Comparison of ENCODE assay signal across 20 cellular contexts in the genomic region with DNA sequence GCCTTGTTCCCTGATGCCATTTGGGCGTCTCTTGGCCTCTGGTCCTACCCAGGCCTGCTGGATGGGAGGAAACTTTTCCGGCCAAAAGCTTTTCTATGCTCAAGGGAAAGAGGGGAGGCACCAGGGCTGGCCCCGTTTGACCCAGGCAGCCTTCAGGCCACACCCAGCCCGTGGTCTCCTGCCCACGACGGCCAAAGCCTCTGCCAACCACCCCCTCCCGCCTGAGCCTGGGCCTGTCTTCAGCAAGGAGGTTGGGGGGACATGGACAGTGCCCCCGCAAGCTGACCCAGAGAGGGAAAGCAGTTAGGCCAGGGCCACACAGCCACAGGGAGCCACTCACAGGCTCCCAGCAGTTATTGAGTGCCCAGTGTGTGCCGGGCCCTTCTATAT. TPM values are rescaled to one million over a fixed set of nuclear protein-coding genes. Genes with fewer than 3 reads are reported as not detected.
A peak's percentile ranks its signal among the peaks of the same experiment; 100 is the strongest.
DNase-seq lines count a peak whose midpoint lies in the region; ATAC-seq and TF ChIP-seq lines count a peak whose summit lies in the region.
"Had no signal": no experiment of that assay in that cellular context is flagged by ENCODE, and none has a peak within 500 bp of the region (broad histone marks: within the 10 kb centered on the region; RNA-seq: fewer than 3 reads in every experiment).

No MANE protein-coding gene starts in this region.

- intact Hi-C loops in left ventricle myocardium superior (cut with micrococcal nuclease): loop anchor here (10.0 kb wide), 1 partner anchor 111 kb away; the partner anchor contains the start of gene MANBAL

- H3F3A ChIP-seq in GM23338 (replicated peaks; ENCODE audit: low read depth): 0 out of 2 replicates have a peak, but pooled peaks cover 3% of the 10 kb centered on the region
- H3F3A ChIP-seq in neural progenitor cell (ENCODE audit: low read depth): peaks cover 42% of the 10 kb centered on the region

- no peak overlapping the region for H2AFZ ChIP-seq in GM23338
- H2AFZ ChIP-seq in neural progenitor cell (replicated peaks): no peak overlapping the region

- H3K4me1 Mint-ChIP-seq in GM23338 (peaks cover 31% of the 10 kb centered on the region), neural progenitor cell (peaks cover 66% of the 10 kb centered on the region)

- DNase-seq in GM23338 (ENCODE audit: low spot score) (no peak), WERI-Rb-1 (no peak), left ventricle myocardium superior (peak; percentile 41), neural progenitor cell (ENCODE audit: low spot score) (no peak), NCI-H82 (lab: John Stamatoyannopoulos, UW) (no peak), NCI-H345 (lab: John Stamatoyannopoulos, UW) (no peak)
- DNase-seq in stimulated activated CD4-positive, alpha-beta T cell treated with anti-CD3 and anti-CD28 coated beads, Interleukin-15, amount 100 ng/mL, for 24 hours: no peak
- DNase-seq in activated CD4-positive, alpha-beta T cell treated with anti-CD3 and anti-CD28 coated beads for 4 hours: no peak
- DNase-seq: activated CD8-positive, alpha-beta T cell treated with anti-CD3 and anti-CD28 coated beads for 36 hours; activated naive CD4-positive, alpha-beta T cell treated with anti-CD3 and anti-CD28 coated beads for 36 hours; activated T-cell treated with anti-CD3 and anti-CD28 coated beads, Interleukin-2, amount 50 U/mL, for 1 hour; anterior cingulate cortex; midbrain; NCI-H2081 treated with DMSO at 0.1 percent for 48 hours; spleen; substantia nigra; T-helper 2 cell had no signal

- H3K27me3 Mint-ChIP-seq in GM23338 (ENCODE audit: insufficient read depth, low read depth, poor library complexity) (peaks cover 5% of the 10 kb centered on the region), neural progenitor cell (ENCODE audit: insufficient read depth, low read depth) (no peaks in the 10 kb centered on the region)
- H3K27me3 Mint-ChIP-seq: activated CD8-positive, alpha-beta T cell treated with anti-CD3 and anti-CD28 coated beads for 36 hours had no signal

- H3K79me2 ChIP-seq in GM23338 (replicated peaks; ENCODE audit: insufficient read depth): no peaks in the 10 kb centered on the region
- H3K79me2 ChIP-seq in neural progenitor cell (ENCODE audit: low read depth): no peaks in the 10 kb centered on the region

- TF ChIP-seq CTCF in GM23338 (conservative IDR thresholded peaks at IDR 0.05; ENCODE audit: low read depth in 2 of 2) (no peak), WERI-Rb-1 (IDR thresholded peaks at IDR 0.05; ENCODE audit: low read depth, low read length) (no peak), neural progenitor cell (IDR thresholded peaks at IDR 0.05) (no peak)

- H3K4me1 ChIP-seq in GM23338 (ENCODE audit: insufficient read depth) (peaks cover 21% of the 10 kb centered on the region), neural progenitor cell (peaks cover 37% of the 10 kb centered on the region)
- H3K4me1 ChIP-seq: SJSA1 had no signal

- no peak overlapping the region for H3K9ac ChIP-seq in neural progenitor cell

- H3K9me2 ChIP-seq in GM23338 (ENCODE audit: insufficient read depth): no peaks in the 10 kb centered on the region

- H3K36me3 Mint-ChIP-seq in GM23338 (ENCODE audit: low read depth) (peaks cover 11% of the 10 kb centered on the region; the same call in 1 of the 3 replicates), neural progenitor cell (peaks cover 1% of the 10 kb centered on the region)

- no peak overlapping the region for H3K4me3 Mint-ChIP-seq in GM23338
- H3K4me3 Mint-ChIP-seq in neural progenitor cell: no peak overlapping the region
- H3K4me3 Mint-ChIP-seq: activated CD8-positive, alpha-beta T cell treated with anti-CD3 and anti-CD28 coated beads for 36 hours; activated naive CD4-positive, alpha-beta T cell treated with anti-CD3 and anti-CD28 coated beads for 36 hours; WTC11 had no signal

- H3K4me3 ChIP-seq in GM23338 (no peak overlapping the region), WERI-Rb-1 (ENCODE audit: low read depth, low read length) (no peak overlapping the region; the same call in 1 of the 2 replicates), neural progenitor cell (no peak overlapping the region)
- H3K4me3 ChIP-seq: SJSA1, spleen had no signal

- H3K4me2 ChIP-seq in GM23338 (no peak overlapping the region), neural progenitor cell (peak overlapping the region; percentile 60)

- H3K27ac ChIP-seq in GM23338 (ENCODE audit: low read depth): peak overlapping the region; percentile 88
- H3K27ac ChIP-seq in WERI-Rb-1: peak overlapping the region; percentile 95
- peak overlapping the region; percentile 87 for H3K27ac ChIP-seq in neural progenitor cell
- H3K27ac ChIP-seq: neutrophil, SJSA1, spleen had no signal

- H3K27me3 ChIP-seq in GM23338 (ENCODE audit: insufficient read depth): no peaks in the 10 kb centered on the region
- H3K27me3 ChIP-seq in WERI-Rb-1 (ENCODE audit: insufficient read depth, low read depth, severe bottlenecking): no peaks in the 10 kb centered on the region
- no peaks in the 10 kb centered on the region for H3K27me3 ChIP-seq in neural progenitor cell
- H3K27me3 ChIP-seq: neutrophil, SJSA1 had no signal

- H3K9me3 Mint-ChIP-seq in GM23338 (no peaks in the 10 kb centered on the region), neural progenitor cell (no peaks in the 10 kb centered on the region)
- H3K9me3 Mint-ChIP-seq: activated CD8-positive, alpha-beta T cell treated with anti-CD3 and anti-CD28 coated beads for 36 hours; activated naive CD4-positive, alpha-beta T cell treated with anti-CD3 and anti-CD28 coated beads for 36 hours; WTC11 had no signal

- H3K36me3 ChIP-seq in GM23338 (ENCODE audit: insufficient read depth) (no peaks in the 10 kb centered on the region), WERI-Rb-1 (peaks cover 59% of the 10 kb centered on the region), neural progenitor cell (no peaks in the 10 kb centered on the region)
- H3K36me3 ChIP-seq: neutrophil had no signal

- H3K9me3 ChIP-seq in WERI-Rb-1 (ENCODE audit: severe bottlenecking) (no peaks in the 10 kb centered on the region), neural progenitor cell (ENCODE audit: low read depth) (no peaks in the 10 kb centered on the region)
- H3K9me3 ChIP-seq: neutrophil, SJSA1, spleen had no signal

- ATAC-seq in GM23338 (no peak), left ventricle myocardium superior (peak; percentile 72)
- ATAC-seq: activated CD8-positive, alpha-beta T cell treated with anti-CD3 and anti-CD28 coated beads for 36 hours had no signal

- H4K20me1 ChIP-seq in GM23338 (replicated peaks; ENCODE audit: insufficient read depth) (no peaks in the 10 kb centered on the region), neural progenitor cell (ENCODE audit: low read depth) (no peaks in the 10 kb centered on the region)

- no peak overlapping the region for H3K27ac Mint-ChIP-seq in GM23338
- H3K27ac Mint-ChIP-seq in neural progenitor cell: peak overlapping the region; percentile 99
- H3K27ac Mint-ChIP-seq: activated CD8-positive, alpha-beta T cell treated with anti-CD3 and anti-CD28 coated beads for 36 hours; activated naive CD4-positive, alpha-beta T cell treated with anti-CD3 and anti-CD28 coated beads for 36 hours had no signal

TF ChIP-seq in GM23338, 12 proteins besides CTCF, POLR2A, EP300 and RAD21 (continues in another document):
- no peak for TF ChIP-seq EZH2phosphoT487 (IDR thresholded peaks at IDR 0.05; ENCODE audit: unreplicated experiment)
- no peak for TF ChIP-seq JUNB (IDR thresholded peaks at IDR 0.05; ENCODE audit: unreplicated experiment)
- no peak for TF ChIP-seq ETS1 (IDR thresholded peaks at IDR 0.05)

RNA-seq across cellular contexts. Expression of gene SRC, which starts 49.5 kb away (rescaled TPM):
- total RNA-seq in GM23338 (2014; rRNA removed; shearing (Covaris generic)): 25.9 and 34.6 TPM in 2 replicates
- 7.1 and 8.0 TPM in 2 replicates for polyA plus RNA-seq in GM23338 (2016; fragmentation: Nextera tagmentation; extraction: Ambion mirVana)
- total RNA-seq in left ventricle myocardium superior (5.1 TPM), neural progenitor cell (ENCODE audit: low replicate concordance) (15.4 and 47.4 TPM in 2 replicates)
